8 cellular contexts compared by ENCODE assay signal in the genomic region with DNA sequence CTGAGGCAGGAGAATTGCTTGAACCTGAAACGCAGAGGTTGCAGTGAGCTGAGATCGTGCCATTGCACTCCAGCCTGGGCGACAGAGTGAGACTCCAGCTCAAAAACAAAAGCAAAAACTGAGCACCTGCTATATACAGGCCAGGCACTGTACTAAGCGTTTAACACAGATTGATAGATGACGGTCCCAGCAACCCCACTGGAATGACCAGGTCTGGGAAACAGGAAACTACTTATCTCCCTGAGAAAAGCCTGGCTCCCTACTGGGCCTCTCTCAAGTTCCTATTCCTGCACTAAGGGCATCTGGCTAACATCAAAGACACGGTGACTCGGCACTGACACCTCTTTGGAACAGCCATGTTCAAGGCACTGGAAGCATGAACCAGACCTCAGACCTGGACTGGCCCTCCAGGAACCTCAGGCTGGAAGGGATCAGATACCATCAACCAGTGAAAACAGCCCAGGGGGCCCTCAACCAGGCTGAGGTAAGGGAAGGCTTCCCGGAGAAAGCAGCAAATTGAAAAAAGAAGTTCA. TPM values are rescaled to one million over a fixed set of nuclear protein-coding genes. Genes with fewer than 3 reads are reported as not detected.
DNase-seq lines count a peak whose midpoint lies in the region; ATAC-seq and TF ChIP-seq lines count a peak whose summit lies in the region.

No MANE protein-coding gene starts in this region.

- H3K36me3 Mint-ChIP-seq in memory B cell = peaks cover 24% of the 10 kb centered on the region

- H3K36me3 ChIP-seq in BLaER1 treated with 17β-estradiol and CSF1 and Interleukin-3, amounts not matched to agents 10 nM and 100 nM = peaks cover 0 to 49% (median 26%) of the 10 kb centered on the region in 11 experiments; a peak in 16 of 22 replicates
- H3K36me3 ChIP-seq in Karpas-422 (ENCODE audit: insufficient read depth, low read length) = peaks cover 22% of the 10 kb centered on the region
- H3K36me3 ChIP-seq in prostate gland = no peaks in the 10 kb centered on the region

- peaks cover 1% of the 10 kb centered on the region for H3K9me3 Mint-ChIP-seq in memory B cell

- H4K20me1 ChIP-seq in BLaER1 treated with 17β-estradiol and CSF1 and Interleukin-3, amounts not matched to agents 10 nM and 100 nM = peaks cover under 1 to 62% (median 9%) of the 10 kb centered on the region in 11 experiments; a peak in 14 of 22 replicates
- no peaks in the 10 kb centered on the region for H4K20me1 ChIP-seq in Karpas-422 (ENCODE audit: insufficient read depth, low read depth, low read length)

- no peak for TF ChIP-seq POLR2A in prostate gland (IDR thresholded peaks at IDR 0.05)

- no peak for ATAC-seq in memory B cell (ENCODE audit: low read depth)
- ATAC-seq in HG02852 (IDR thresholded peaks at IDR 0.05; ENCODE audit: unreplicated experiment) = no peak

- 83% methylated on average over 8 of the region's 8 CpGs for WGBS in prostate gland

- H3K27ac ChIP-seq in BLaER1 treated with 17β-estradiol and CSF1 and Interleukin-3, amounts not matched to agents 10 nM and 100 nM = peak overlapping the region; percentile 89 to 94 (median 93); a peak in 21 of 22 replicates
- H3K27ac ChIP-seq in Karpas-422 (ENCODE audit: low read length) (peak overlapping the region; percentile 98), prostate gland (no peak overlapping the region)

- DNase-seq in Karpas-422 (no peak), choroid plexus epithelial cell (ENCODE audit: low read depth) (peak; percentile 51), memory B cell (ENCODE audit: low spot score in 2 of 2) (no peak), NCI-H446 (lab: John Stamatoyannopoulos, UW) (no peak), prostate gland (ENCODE audit: low spot score) (no peak), OCI-M2 (lab: John Stamatoyannopoulos, UW; ENCODE audit: unreplicated experiment) (no peak)

- H3K27ac Mint-ChIP-seq in memory B cell = peak overlapping the region; percentile 98

- no peaks in the 10 kb centered on the region for H3K27me3 Mint-ChIP-seq in memory B cell

- peak overlapping the region; percentile 19 for H3K4me3 Mint-ChIP-seq in memory B cell

- no peaks in the 10 kb centered on the region for H3K27me3 ChIP-seq in BLaER1 treated with 17β-estradiol and CSF1 and Interleukin-3, amounts not matched to agents 10 nM and 100 nM
- H3K27me3 ChIP-seq in Karpas-422 (ENCODE audit: low read length) (no peaks in the 10 kb centered on the region), prostate gland (replicated peaks; ENCODE audit: insufficient read depth) (no peaks in the 10 kb centered on the region)

- H3K4me1 ChIP-seq in BLaER1 treated with 17β-estradiol and CSF1 and Interleukin-3, amounts not matched to agents 10 nM and 100 nM = peaks cover 51 to 99% (median 87%) of the 10 kb centered on the region in 10 experiments
- H3K4me1 ChIP-seq in Karpas-422 (ENCODE audit: low read length) = peaks cover 47% of the 10 kb centered on the region
- H3K4me1 ChIP-seq in prostate gland (replicated peaks) = no peaks in the 10 kb centered on the region

- H3K9me2 ChIP-seq in Karpas-422 (replicated peaks; ENCODE audit: insufficient read depth, low read length) = no peaks in the 10 kb centered on the region

- H2AFZ ChIP-seq in Karpas-422 (ENCODE audit: low read length) = no peak overlapping the region

- no peak for TF ChIP-seq CTCF in choroid plexus epithelial cell (conservative IDR thresholded peaks at IDR 0.05; ENCODE audit: low read depth, low read length)
- no peak for TF ChIP-seq CTCF in prostate gland (IDR thresholded peaks at IDR 0.05)

- H3K79me2 ChIP-seq in Karpas-422 (ENCODE audit: low read length) = peaks cover 86% of the 10 kb centered on the region

- H3K4me1 Mint-ChIP-seq in memory B cell = peaks cover 61% of the 10 kb centered on the region

- H3K4me2 ChIP-seq in BLaER1 treated with 17β-estradiol and CSF1 and Interleukin-3, amounts not matched to agents 10 nM and 100 nM = peak overlapping the region; percentile 71 to 100 (median 96); a peak in 21 of 22 replicates
- no peak overlapping the region for H3K4me2 ChIP-seq in Karpas-422 (ENCODE audit: low read depth, low read length, poor library complexity, severe bottlenecking)

- H3K4me3 ChIP-seq in BLaER1 treated with 17β-estradiol and CSF1 and Interleukin-3, amounts not matched to agents 10 nM and 100 nM = peak overlapping the region in 4 of 10 experiments; percentile 57 to 71 (median 66); a peak in 7 of 20 replicates
- no peak overlapping the region for H3K4me3 ChIP-seq in Karpas-422 (ENCODE audit: low read length)
- no peak overlapping the region for H3K4me3 ChIP-seq in choroid plexus epithelial cell (ENCODE audit: low read depth, low read length)
- no peak overlapping the region for H3K4me3 ChIP-seq in prostate gland

- peak overlapping the region; percentile 71 to 88 (median 80); a peak in 21 of 22 replicates for H3K9ac ChIP-seq in BLaER1 treated with 17β-estradiol and CSF1 and Interleukin-3, amounts not matched to agents 10 nM and 100 nM
- no peak overlapping the region for H3K9ac ChIP-seq in Karpas-422 (ENCODE audit: low read length)

- intact Hi-C loops in prostate gland (cut with DNase I) = no loop called here

- H3K9me3 ChIP-seq in BLaER1 treated with 17β-estradiol and CSF1 and Interleukin-3, amounts not matched to agents 10 nM and 100 nM (replicated peaks in 1 of 11) = no peaks in the 10 kb centered on the region; a peak in 2 of 22 replicates
- H3K9me3 ChIP-seq in Karpas-422 (ENCODE audit: low read length) (no peaks in the 10 kb centered on the region; the same call in 1 of the 2 replicates), prostate gland (no peaks in the 10 kb centered on the region)

RNA-seq across cellular contexts. Expression of a gene that starts 16.6 kb away (rescaled TPM):
- total RNA-seq in Karpas-422 (2014; rRNA removed; shearing (Covaris generic); ENCODE audit: low replicate concordance) = 76.1 and 103 TPM in 2 replicates
- total RNA-seq in prostate gland = 100 to 1,000 TPM in 1 of 2 donors, 10 to 100 TPM in 1; 95.2 to 109 TPM

RNA-seq across cellular contexts. Expression of a gene that starts 58.3 kb away (rescaled TPM):
- 4.3 and 4.7 TPM in 2 replicates for total RNA-seq in Karpas-422 (2014; rRNA removed; shearing (Covaris generic); ENCODE audit: low replicate concordance)
- total RNA-seq in prostate gland = 100 to 1,000 TPM; 132 to 208 TPM

Comparison
In these comparisons a context has a peak if more than half of its experiments do, and no peak if none do; other contexts are left out.
1. H3K27ac ChIP-seq: peak in BLaER1 treated with 17β-estradiol and CSF1 and Interleukin-3, amounts not matched to agents 10 nM and 100 nM (11 of 11) and Karpas-422 (single experiment); none in prostate gland (0 of 2).
2. RNA of a gene that starts 58.3 kb away (total RNA-seq): 132 to 208 TPM in prostate gland; 4.3 to 4.7 TPM in Karpas-422; every median in the first group is over 10 times any median in the second.